In genomic region chr6:150567360-150567759, GRCh38 we compare ENCODE assay signal across 19 cellular contexts. TPM values are rescaled to one million over a fixed set of nuclear protein-coding genes. Genes with fewer than 3 reads are reported as not detected.
A peak's percentile ranks its signal among the peaks of the same experiment; 100 is the strongest.
DNase-seq lines count a peak whose midpoint lies in the region; ATAC-seq and FAIRE-seq lines count a peak whose summit lies in the region.
"Had no signal": no experiment of that assay in that cellular context is flagged by ENCODE, and none has a peak within 500 bp of the region (broad histone marks: within the 10 kb centered on the region; RNA-seq: fewer than 3 reads in every experiment).

No MANE protein-coding gene starts in this region.

- no peaks in the 10 kb centered on the region for H3K27me3 ChIP-seq in small intestine (ENCODE audit: control insufficient read depth in 2 of 2, insufficient read depth in 2 of 2, low read length in 2 of 2)
- H3K27me3 ChIP-seq: vagina had no signal

- H3K36me3 ChIP-seq in small intestine (ENCODE audit: control insufficient read depth in 2 of 2, insufficient read depth in 2 of 2, low read length in 2 of 2), result no peaks in the 10 kb centered on the region
- H3K36me3 ChIP-seq: lower lobe of right lung, stomach, vagina had no signal

- no peak overlapping the region for H3K27ac ChIP-seq in small intestine (ENCODE audit: low read depth in 1 of 2, low read length in 1 of 2)
- H3K27ac ChIP-seq: lower lobe of right lung, psoas muscle, stomach, vagina, VCaP had no signal

- DNase-seq in NCI-H2196 (lab: John Stamatoyannopoulos, UW; ENCODE audit: unreplicated experiment) (peak; percentile 19), NCI-H2196 treated with DMSO at 0.1 percent for 48 hours (lab: John Stamatoyannopoulos, UW; ENCODE audit: unreplicated experiment) (no peak), NCI-H69 (lab: John Stamatoyannopoulos, UW) (peak; percentile 8), inferior parietal cortex (ENCODE audit: extremely low spot score) (peak; percentile 32), small intestine (peak; percentile 7), NCI-H1694 (lab: John Stamatoyannopoulos, UW) (no peak), ureter (ENCODE audit: low spot score) (no peak)
- DNase-seq: activated CD8-positive, alpha-beta T cell treated with anti-CD3 and anti-CD28 coated beads, Interleukin-2, amount 10 ng/mL, durations not matched to agents 7 days and 5 days; activated naive CD8-positive, alpha-beta T cell treated with anti-CD3 and anti-CD28 coated beads, Interleukin-2, amount 10 ng/mL, durations not matched to agents 7 days and 5 days; lower lobe of right lung; natural killer cell; psoas muscle; stomach had no signal

- H3K9me3 ChIP-seq in small intestine (ENCODE audit: control insufficient read depth, low read depth), result no peaks in the 10 kb centered on the region
- H3K9me3 ChIP-seq: lower lobe of right lung, psoas muscle, stomach, vagina had no signal

- no peaks in the 10 kb centered on the region for H3K4me1 ChIP-seq in small intestine (ENCODE audit: control insufficient read depth in 2 of 2, insufficient read depth in 1 of 2, low read depth in 1 of 2, low read length in 1 of 2)
- H3K4me1 ChIP-seq: lower lobe of right lung, psoas muscle, stomach, vagina had no signal

- no peak for FAIRE-seq in small intestine (lab: Jason Lieb, UNC)
- FAIRE-seq: bronchial epithelial cell had no signal

- H3K4me3 ChIP-seq in small intestine (ENCODE audit: low read depth in 1 of 2, low read length in 2 of 2), result no peak overlapping the region
- H3K4me3 ChIP-seq: K562, lower lobe of right lung, psoas muscle, stomach, vagina had no signal

- no peak for ATAC-seq in HG02970 (IDR thresholded peaks at IDR 0.05; ENCODE audit: low FRiP score, unreplicated experiment)
- ATAC-seq: activated CD8-positive, alpha-beta T cell treated with anti-CD3 and anti-CD28 coated beads, Interleukin-2, amount 10 ng/mL, durations not matched to agents 7 days and 5 days; K562; lower lobe of right lung; natural killer cell; Panc1 had no signal

- 61 to 70% (median 62%) methylated on average over 3 of the region's 3 CpGs for WGBS in small intestine, 3 donors

RNA-seq across cellular contexts. Expression of gene PLEKHG1, which starts 32.3 kb away (rescaled TPM):
- polyA plus RNA-seq in small intestine, result 1 to 10 TPM; 3.0 to 6.6 (median 5.1) TPM
- total RNA-seq in ureter, result 78.9 TPM

Comparison
In these comparisons a context has a peak if more than half of its experiments do, and no peak if none do; other contexts are left out.
1. DNase-seq: peak in NCI-H2196 (single experiment), NCI-H69 (single experiment), inferior parietal cortex (single experiment) and small intestine (single experiment); none in NCI-H2196 treated with DMSO at 0.1 percent for 48 hours (single experiment), NCI-H1694 (single experiment) and ureter (single experiment).